Comparison of ENCODE assay signal across 21 cellular contexts in genomic region chr14:74634964-74635363, GRCh38. TPM values are rescaled to one million over a fixed set of nuclear protein-coding genes. Genes with fewer than 3 reads are reported as not detected.
A peak's percentile ranks its signal among the peaks of the same experiment; 100 is the strongest.
DNase-seq lines count a peak whose midpoint lies in the region; TF ChIP-seq lines count a peak whose summit lies in the region.
"Had no signal": no experiment of that assay in that cellular context is flagged by ENCODE, and none has a peak within 500 bp of the region (broad histone marks: within the 10 kb centered on the region; RNA-seq: fewer than 3 reads in every experiment).

No MANE protein-coding gene starts in this region.

- H3K23ac ChIP-seq in trophoblast cell (ENCODE audit: low read length): no peak overlapping the region

- H3K4me2 ChIP-seq in trophoblast cell (ENCODE audit: low read length): no peak overlapping the region
- H3K4me2 ChIP-seq: smooth muscle cell had no signal

- no peak overlapping the region for H4K91ac ChIP-seq in trophoblast cell (ENCODE audit: low read depth, low read length)

- no peaks in the 10 kb centered on the region for H3K9me3 ChIP-seq in SJCRH30 (replicated peaks)
- no peaks in the 10 kb centered on the region for H3K9me3 ChIP-seq in testis
- H3K9me3 ChIP-seq in trophoblast cell (ENCODE audit: insufficient read depth, low read depth, low read length): no peaks in the 10 kb centered on the region
- H3K9me3 ChIP-seq: ascending aorta, Caco-2, esophagus muscularis mucosa, neutrophil, psoas muscle had no signal

- H3K36me3 ChIP-seq in SJCRH30 (no peaks in the 10 kb centered on the region), testis (ENCODE audit: low read depth, missing control alignments) (no peaks in the 10 kb centered on the region), trophoblast cell (ENCODE audit: control insufficient read depth in 1 of 2, insufficient read depth in 2 of 2, low read length in 2 of 2) (no peaks in the 10 kb centered on the region)
- H3K36me3 ChIP-seq: ascending aorta, esophagus muscularis mucosa, neutrophil had no signal

- H4K12ac ChIP-seq in trophoblast cell (ENCODE audit: low read depth, low read length): no peak overlapping the region

- no peak overlapping the region for H2AK5ac ChIP-seq in trophoblast cell (ENCODE audit: low read length)

- H4K8ac ChIP-seq in trophoblast cell (ENCODE audit: low read depth, low read length): no peak overlapping the region

- H3K9ac ChIP-seq in trophoblast cell (ENCODE audit: low read length): no peak overlapping the region

- TF ChIP-seq POLR2A in testis (IDR thresholded peaks at IDR 0.05): no peak

- H3K4me1 ChIP-seq in SJCRH30 (peaks cover 62% of the 10 kb centered on the region), testis (peaks cover 9% of the 10 kb centered on the region), trophoblast cell (ENCODE audit: control insufficient read depth in 1 of 2, insufficient read depth in 2 of 2, low read length in 2 of 2) (peaks cover 15 to 22% of the 10 kb centered on the region in 2 experiments)
- H3K4me1 ChIP-seq: psoas muscle had no signal

- 59 to 60% methylated on average over 2 of the region's 2 CpGs for WGBS in testis, 2 donors
- no CpG with 5 or more reads among the region's 2 CpGs for WGBS in trophoblast cell (ENCODE audit: extremely low coverage, insufficient coverage, insufficient read length)

- H3K4ac ChIP-seq in trophoblast cell (ENCODE audit: low read depth, low read length): no peak overlapping the region

- DNase-seq in NCI-H187 (lab: John Stamatoyannopoulos, UW) (peak; percentile 64 to 69), NCI-H187 treated with DMSO at 0.1 percent for 48 hours (lab: John Stamatoyannopoulos, UW) (no peak), DMS79 (lab: John Stamatoyannopoulos, UW) (peak; percentile 26), SJCRH30 (peak; percentile 44 to 74), myocyte (ENCODE audit: low read depth) (peak; percentile 57), testis (no peak), trophoblast cell (no peak), NCI-H2196 (lab: John Stamatoyannopoulos, UW; ENCODE audit: unreplicated experiment) (no peak)
- DNase-seq: 8988T; Caco-2; effector CD8-positive, alpha-beta T cell; HCEC 1CT; left colon; NCI-H1105; NCI-H345; psoas muscle; stimulated activated CD4-positive, alpha-beta T cell treated with anti-CD3 and anti-CD28 coated beads, Interleukin-4, amount 100 ng/mL, for 24 hours had no signal

- H3K18ac ChIP-seq in trophoblast cell (ENCODE audit: low read length): no peak overlapping the region

- no peak for TF ChIP-seq CTCF in testis (IDR thresholded peaks at IDR 0.05)

- H3K27ac ChIP-seq in SJCRH30: peak overlapping the region; percentile 8; the same call in 1 of the 2 replicates
- no peak overlapping the region for H3K27ac ChIP-seq in testis
- no peak overlapping the region for H3K27ac ChIP-seq in trophoblast cell (ENCODE audit: low read depth, low read length)
- H3K27ac ChIP-seq: ascending aorta, esophagus muscularis mucosa, neutrophil, psoas muscle had no signal

- no peak overlapping the region for H2BK120ac ChIP-seq in trophoblast cell (ENCODE audit: insufficient read depth, low read length, poor library complexity)

- H2BK5ac ChIP-seq in trophoblast cell (ENCODE audit: low read depth, low read length, poor library complexity): no peak overlapping the region

- H3K27me3 ChIP-seq in SJCRH30 (no peaks in the 10 kb centered on the region), testis (no peaks in the 10 kb centered on the region), trophoblast cell (ENCODE audit: insufficient read depth, low read length) (no peaks in the 10 kb centered on the region)
- H3K27me3 ChIP-seq: ascending aorta, neutrophil had no signal

- H3K14ac ChIP-seq in trophoblast cell (ENCODE audit: low read length): no peak overlapping the region

- H3K79me1 ChIP-seq in trophoblast cell (ENCODE audit: low read length): peaks cover 2% of the 10 kb centered on the region

- H3K4me3 ChIP-seq in SJCRH30 (no peak overlapping the region), testis (no peak overlapping the region), trophoblast cell (ENCODE audit: low read depth, low read length) (no peak overlapping the region)
- H3K4me3 ChIP-seq: ascending aorta, esophagus muscularis mucosa, psoas muscle, smooth muscle cell had no signal

- H2BK12ac ChIP-seq in trophoblast cell (ENCODE audit: low read length): no peak overlapping the region

- no peaks in the 10 kb centered on the region for H3K79me2 ChIP-seq in trophoblast cell (ENCODE audit: control insufficient read depth, insufficient read depth, low read length, poor library complexity)

- H2AFZ ChIP-seq in trophoblast cell (ENCODE audit: insufficient read depth, low read length, poor library complexity): no peak overlapping the region

- intact Hi-C loops in testis (cut with DNase I; ENCODE audit: low total_unique reads): no loop called here

RNA-seq across cellular contexts. Expression of gene LTBP2, which starts 22.9 kb away (rescaled TPM):
- total RNA-seq in SJCRH30 (2014; rRNA removed; shearing (Covaris generic)): 0.61 and 0.84 TPM in 2 replicates
- total RNA-seq in myocyte (16.5 and 18.6 TPM in 2 replicates), testis (10 to 100 TPM; 19.6 to 45.3 TPM)
- polyA plus RNA-seq in myocyte (2012): 477 TPM
- 23.3 TPM for polyA plus RNA-seq in testis (ENCODE audit: insufficient read depth, low read depth, low replicate concordance)
- 3.7 and 4.1 TPM in 2 replicates for polyA plus RNA-seq in trophoblast cell (2013)

Comparison
In these comparisons a context has a peak if more than half of its experiments do, and no peak if none do; other contexts are left out.
1. DNase-seq: peak in NCI-H187 (2 of 2), DMS79 (single experiment), SJCRH30 (2 of 2) and myocyte (single experiment); none in NCI-H187 treated with DMSO at 0.1 percent for 48 hours (single experiment), testis (single experiment), trophoblast cell (0 of 2) and NCI-H2196 (single experiment).